In the genomic region with DNA sequence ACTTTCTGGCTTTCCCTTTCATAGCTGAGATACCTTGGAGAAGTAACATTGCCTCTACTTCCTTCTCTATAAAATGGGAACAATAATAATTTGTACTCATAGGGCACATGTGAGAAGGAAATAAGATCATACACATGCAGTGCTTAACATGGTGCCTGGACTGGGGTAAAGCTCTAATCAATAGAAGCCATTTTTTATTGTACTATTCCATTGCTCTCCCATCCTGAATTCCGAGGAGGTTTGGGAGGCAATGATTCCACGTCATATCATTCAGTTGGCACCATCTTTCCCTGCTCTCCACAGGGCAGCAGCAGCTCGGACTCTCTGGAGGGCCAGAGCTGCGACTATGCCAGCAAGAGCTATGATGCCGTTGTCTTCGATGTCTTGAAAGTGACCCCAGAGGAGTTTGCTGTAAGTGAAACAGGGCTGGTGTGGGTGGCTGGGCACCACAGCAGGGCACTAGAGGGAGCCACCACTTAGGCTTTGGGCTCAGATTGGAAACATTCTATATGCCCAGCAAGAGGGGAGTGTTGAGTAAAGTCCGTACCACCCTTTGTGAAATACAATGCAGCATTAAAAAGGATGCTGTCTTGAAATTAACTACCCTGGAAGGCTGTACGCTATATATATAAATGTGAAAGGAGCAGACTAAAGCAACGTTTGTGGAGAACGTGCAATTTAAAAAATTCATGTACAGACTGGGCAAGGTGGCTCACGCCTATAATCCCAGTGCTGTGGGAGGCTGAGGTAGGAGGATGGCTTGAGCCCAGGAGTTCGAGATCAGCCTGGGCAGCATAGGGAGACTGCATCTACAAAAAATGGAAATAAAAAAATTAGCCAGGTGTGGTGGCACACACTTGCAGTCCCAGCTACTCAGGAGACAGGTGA, we compare ENCODE assay signal across 9 cellular contexts. TPM values are rescaled to one million over a fixed set of nuclear protein-coding genes. Genes with fewer than 3 reads are reported as not detected.
A peak's percentile ranks its signal among the peaks of the same experiment; 100 is the strongest.
DNase-seq lines count a peak whose midpoint lies in the region; ATAC-seq, FAIRE-seq and TF ChIP-seq lines count a peak whose summit lies in the region.
"Had no signal": no experiment of that assay in that cellular context is flagged by ENCODE, and none has a peak within 500 bp of the region (broad histone marks: within the 10 kb centered on the region; RNA-seq: fewer than 3 reads in every experiment).

No MANE protein-coding gene starts in this region.

- H3F3A ChIP-seq in SU-DHL-6 (ENCODE audit: insufficient read depth), result no peaks in the 10 kb centered on the region

- H3K9me3 ChIP-seq in DND-41 (ENCODE audit: insufficient read depth, low read length, severe bottlenecking), result no peaks in the 10 kb centered on the region
- no peaks in the 10 kb centered on the region for H3K9me3 ChIP-seq in Karpas-422 (ENCODE audit: low read length)
- H3K9me3 ChIP-seq in SU-DHL-6 (ENCODE audit: insufficient read depth, low read length), result no peaks in the 10 kb centered on the region
- no peaks in the 10 kb centered on the region for H3K9me3 ChIP-seq in GM12878 (replicated peaks; ENCODE audit: control insufficient read depth, insufficient read depth, low read length)
- H3K9me3 ChIP-seq in iPS-15b (ENCODE audit: control insufficient read depth, insufficient read depth, low read length), result no peaks in the 10 kb centered on the region

- H3K79me2 ChIP-seq in DND-41 (ENCODE audit: insufficient read depth, low read length) (no peaks in the 10 kb centered on the region), Karpas-422 (ENCODE audit: low read length) (no peaks in the 10 kb centered on the region), SU-DHL-6 (ENCODE audit: insufficient read depth, low read length) (no peaks in the 10 kb centered on the region), GM12878 (ENCODE audit: control insufficient read depth, insufficient read depth, low read length) (no peaks in the 10 kb centered on the region)

- no peak overlapping the region for H3K9ac ChIP-seq in DND-41 (ENCODE audit: low read depth, low read length)
- H3K9ac ChIP-seq in Karpas-422 (ENCODE audit: low read length), result no peak overlapping the region
- H3K9ac ChIP-seq in SU-DHL-6 (ENCODE audit: low read length), result no peak overlapping the region
- H3K9ac ChIP-seq in GM12878 (ENCODE audit: control insufficient read depth, insufficient read depth, low read length), result no peak overlapping the region
- peak overlapping the region; percentile 54 for H3K9ac ChIP-seq in iPS-15b (ENCODE audit: low read depth, low read length)

- H3K4me1 ChIP-seq in DND-41 (ENCODE audit: insufficient read depth, low read length), result no peaks in the 10 kb centered on the region
- no peaks in the 10 kb centered on the region for H3K4me1 ChIP-seq in Karpas-422 (ENCODE audit: low read length)
- no peaks in the 10 kb centered on the region for H3K4me1 ChIP-seq in GM12878 (ENCODE audit: control insufficient read depth, insufficient read depth, low read length)
- H3K4me1 ChIP-seq in iPS-15b (ENCODE audit: control insufficient read depth, insufficient read depth, low read length), result peaks cover 12% of the 10 kb centered on the region

- H3K4me2 ChIP-seq in DND-41 (ENCODE audit: insufficient read depth, low read length), result no peak overlapping the region
- H3K4me2 ChIP-seq in Karpas-422 (ENCODE audit: low read depth, low read length, poor library complexity, severe bottlenecking), result no peak overlapping the region
- H3K4me2 ChIP-seq in SU-DHL-6 (ENCODE audit: low read depth, low read length, poor library complexity, severe bottlenecking), result no peak overlapping the region
- H3K4me2 ChIP-seq in GM12878 (ENCODE audit: control insufficient read depth, insufficient read depth), result no peak overlapping the region

- peak; percentile 95 for TF ChIP-seq RAD21 in GM12878 (IDR thresholded peaks at IDR 0.05; ENCODE audit: insufficient read depth, low read depth, low read length)

- intact Hi-C loops in GM12878 (cut with micrococcal nuclease; ENCODE audit: unreplicated experiment), result loop anchor here (1.0 kb wide), 2 partner anchors 202 to 234 kb away; no protein-coding TSS in a partner anchor

- POLR2A ChIA-PET in GM12878 (lab: Charles Lee), result interaction anchor here (0.8 to 1.1 kb wide), 2 partner anchors 205 to 233 kb away, joined by 3 to 5 read pairs; no protein-coding TSS in a partner anchor

- peaks cover 23% of the 10 kb centered on the region for H4K20me1 ChIP-seq in DND-41 (ENCODE audit: insufficient read depth, low read length)
- peaks cover 7% of the 10 kb centered on the region; the same call in 1 of the 2 replicates for H4K20me1 ChIP-seq in Karpas-422 (ENCODE audit: insufficient read depth, low read depth, low read length)
- H4K20me1 ChIP-seq in SU-DHL-6 (ENCODE audit: low read depth, low read length), result no peaks in the 10 kb centered on the region; the same call in 1 of the 2 replicates
- H4K20me1 ChIP-seq in GM12878 (ENCODE audit: control insufficient read depth, insufficient read depth), result no peaks in the 10 kb centered on the region

- BruUV-seq in GM12878 (replicated peaks; lab: Mats Ljungman, UMichigan), result no TSS peak

- peak; percentile 77 for ATAC-seq in DND-41 (ENCODE audit: insufficient read depth, low read depth)
- ATAC-seq in GM12878, result peak; percentile 99
- ATAC-seq in HG03095 (IDR thresholded peaks at IDR 0.05; ENCODE audit: unreplicated experiment), result no peak

- H3K36me3 ChIP-seq in DND-41 (ENCODE audit: insufficient read depth, low read length) (no peaks in the 10 kb centered on the region), Karpas-422 (ENCODE audit: insufficient read depth, low read length) (no peaks in the 10 kb centered on the region), SU-DHL-6 (ENCODE audit: low read length) (no peaks in the 10 kb centered on the region), GM12878 (ENCODE audit: control insufficient read depth in 2 of 2, insufficient read depth in 2 of 2, low read length in 1 of 2) (no peaks in the 10 kb centered on the region; a peak in 2 of 4 replicates), iPS-15b (ENCODE audit: control insufficient read depth, insufficient read depth, low read length) (no peaks in the 10 kb centered on the region)

- CTCF ChIA-PET in GM12878 (lab: Yijun Ruan, JAX), result interaction anchor here (0.6 to 10.8 kb wide), 44 partner anchors 8 to 283 kb away, joined by 3 to 174 read pairs (median 4); no protein-coding TSS in a partner anchor

- H3K27me3 ChIP-seq in DND-41 (ENCODE audit: insufficient read depth, low read length, poor library complexity), result peaks cover 48% of the 10 kb centered on the region
- H3K27me3 ChIP-seq in Karpas-422 (ENCODE audit: low read length), result no peaks in the 10 kb centered on the region
- H3K27me3 ChIP-seq in SU-DHL-6 (ENCODE audit: low read length), result no peaks in the 10 kb centered on the region
- no peaks in the 10 kb centered on the region for H3K27me3 ChIP-seq in GM12878 (replicated peaks in 1 of 2; ENCODE audit: control insufficient read depth in 2 of 2, insufficient read depth in 2 of 2, low read length in 1 of 2)
- H3K27me3 ChIP-seq in iPS-15b (ENCODE audit: control insufficient read depth, insufficient read depth, low read length), result no peaks in the 10 kb centered on the region

- no peak for TF ChIP-seq POLR2A in GM12878 (IDR thresholded peaks at IDR 0.05; ENCODE audit: low read depth, low read length)

- SMC1A ChIA-PET in GM12878 (lab: Charles Lee; ENCODE audit: uncharacterized antibody, unreplicated experiment), result interaction anchor here (0.7 to 8.6 kb wide), 33 partner anchors 8 to 490 kb away, joined by 3 to 124 read pairs (median 5); a partner anchor contains a TSS

- no peak for TF ChIP-seq EP300 in GM12878 (IDR thresholded peaks at IDR 0.05; ENCODE audit: borderline replicate concordance in 1 of 2, control insufficient read depth in 1 of 2, low read depth in 2 of 2, low read length in 2 of 2)

- peak; percentile 76 for TF ChIP-seq CTCF in DND-41 (IDR thresholded peaks at IDR 0.05; ENCODE audit: borderline replicate concordance, extremely low read depth, low read length, poor library complexity, severe bottlenecking)
- peak; percentile 56 for TF ChIP-seq CTCF in SU-DHL-6 (IDR thresholded peaks at IDR 0.05; ENCODE audit: insufficient read depth, low read length, poor library complexity, severe bottlenecking)
- peak; percentile 82 to 84 (median 83) for TF ChIP-seq CTCF in GM12878 (IDR thresholded peaks at IDR 0.05 in 2 of 3, conservative IDR thresholded peaks at IDR 0.05 in 1 of 3; ENCODE audit: control insufficient read depth in 2 of 3, extremely low read depth in 1 of 3, insufficient read depth in 1 of 3, low read depth in 3 of 3, low read length in 3 of 3)

- RAD21 ChIA-PET in GM12878 (lab: Charles Lee; ENCODE audit: unreplicated experiment), result interaction anchor here (0.6 to 5.2 kb wide), 21 partner anchors 9 to 249 kb away, joined by 3 to 63 read pairs (median 5); no protein-coding TSS in a partner anchor

- WGBS in GM12878 (ENCODE audit: insufficient coverage, insufficient replicate concordance, low lambda C conversion rate, missing lambda C conversion rate), result 59% methylated on average over 12 of the region's 12 CpGs

- H3K27ac ChIP-seq in DND-41 (ENCODE audit: low read length) (no peak overlapping the region), Karpas-422 (ENCODE audit: low read length) (no peak overlapping the region), SU-DHL-6 (ENCODE audit: low read depth, low read length) (no peak overlapping the region), GM12878 (ENCODE audit: control insufficient read depth, insufficient read depth) (no peak overlapping the region)

- FAIRE-seq in GM12878 (lab: Jason Lieb, UNC), result peak; percentile 47

- H3K9me2 ChIP-seq in Karpas-422 (replicated peaks; ENCODE audit: insufficient read depth, low read length) (no peaks in the 10 kb centered on the region), SU-DHL-6 (replicated peaks; ENCODE audit: insufficient read depth, low read length) (no peaks in the 10 kb centered on the region)

- peak; percentile 42 for DNase-seq in DND-41
- peak; percentile 73 for DNase-seq in Karpas-422
- DNase-seq in GM12878 (ENCODE audit: low read depth, low spot score), result no peak
- peak; percentile 23 for DNase-seq in stimulated activated CD4-positive, alpha-beta T cell treated with anti-CD3 and anti-CD28 coated beads, Interleukin-2, amount 100 ng/mL, for 4 hours (ENCODE audit: low read depth)
- DNase-seq in mesenteric fat pad (ENCODE audit: low spot score), result no peak
- DNase-seq: activated B cell treated with CpG ODN at 0.5 μM for 24 hours had no signal

- in situ Hi-C loops in GM12878 (cut with MboI), result loop anchor here (5.0 kb wide), 1 partner anchor 232 kb away; no protein-coding TSS in a partner anchor

- no peak overlapping the region for H3K4me3 ChIP-seq in DND-41 (ENCODE audit: low read depth in 1 of 2, low read length in 2 of 2)
- H3K4me3 ChIP-seq in Karpas-422 (ENCODE audit: low read length), result no peak overlapping the region
- H3K4me3 ChIP-seq in SU-DHL-6 (ENCODE audit: insufficient read depth, low read length, poor library complexity, severe bottlenecking), result no peak overlapping the region
- H3K4me3 ChIP-seq in GM12878, result no peak overlapping the region
- no peak overlapping the region for H3K4me3 ChIP-seq in iPS-15b (ENCODE audit: low read depth, low read length)

- H2AFZ ChIP-seq in DND-41 (ENCODE audit: low read depth, low read length) (no peak overlapping the region), Karpas-422 (ENCODE audit: low read length) (no peak overlapping the region), SU-DHL-6 (ENCODE audit: low read depth, low read length, severe bottlenecking) (no peak overlapping the region), GM12878 (ENCODE audit: control insufficient read depth, low read depth, low read length) (no peak overlapping the region)

RNA-seq across cellular contexts. Expression of a gene that starts 51.2 kb away (rescaled TPM):
- total RNA-seq in Karpas-422 (2014; rRNA removed; shearing (Covaris generic); ENCODE audit: low replicate concordance), result 7.0 and 8.2 TPM in 2 replicates
- total RNA-seq in GM12878 (2013; cell fraction: nucleolus; rRNA removed), result 36.2 and 37.8 TPM in 2 replicates
- 3.1 and 3.8 TPM in 2 replicates for total RNA-seq in GM12878 (2014; rRNA removed)
- total RNA-seq in GM12878 (2014; rRNA removed; fragmentation: Illumina TruSeq; extraction: Trizol), result 2.3 and 3.2 TPM in 2 replicates
- total RNA-seq in GM12878 (2021), result 3.1 and 3.6 TPM in 2 replicates
- polyA plus RNA-seq in GM12878 (2011; ENCODE audit: low read depth), result 1.7 TPM
- 5.2 and 5.5 TPM in 2 replicates for polyA plus RNA-seq in GM12878 (2011; rRNA removed)
- 5.2 and 5.5 TPM in 2 replicates for polyA plus RNA-seq in GM12878 (2011; cell fraction: cytosol; rRNA removed)
- 26.0 and 26.1 TPM in 2 replicates for polyA plus RNA-seq in GM12878 (2011; cell fraction: nucleus; rRNA removed)
- polyA plus RNA-seq in GM12878 (2012), result 1.6 and 1.8 TPM in 2 replicates
- polyA plus RNA-seq in GM12878 (2014; fragmentation: Illumina TruSeq; extraction: Trizol), result 2.2 and 2.3 TPM in 2 replicates
- under 1 TPM; 0.13 to 0.77 TPM for polyA plus RNA-seq in GM12878 (2014; fragmentation: Nextera tagmentation; extraction: Ambion mirVana)
- 3.4 and 5.6 TPM in 2 replicates for polyA plus RNA-seq in GM12878 (2014; rRNA removed)
- 1 to 10 TPM; 1.9 to 2.3 TPM for polyA plus RNA-seq in GM12878 (2016; fragmentation: Nextera tagmentation; extraction: Ambion mirVana)
- polyA minus RNA-seq in GM12878 (2011; rRNA and poly(A)+ RNA removed), result 4.6 and 5.1 TPM in 2 replicates
- polyA minus RNA-seq in GM12878 (2011; cell fraction: cytosol; rRNA and poly(A)+ RNA removed), result 2.1 and 2.3 TPM in 2 replicates
- polyA minus RNA-seq in GM12878 (2011; cell fraction: nucleus; rRNA and poly(A)+ RNA removed), result 7.4 and 17.2 TPM in 2 replicates
- 4.8 TPM for total RNA-seq in mesenteric fat pad

Comparison
In these comparisons a context has a peak if more than half of its experiments do, and no peak if none do; other contexts are left out.
1. DNase-seq: peak in DND-41 (single experiment), Karpas-422 (single experiment) and stimulated activated CD4-positive, alpha-beta T cell treated with anti-CD3 and anti-CD28 coated beads, Interleukin-2, amount 100 ng/mL, for 4 hours (single experiment); none in GM12878 (single experiment) and mesenteric fat pad (single experiment).
2. Peak in every context shown above with its lines, with median percentiles within 50 percentile points of each other: CTCF ChIP-seq.